14 cellular contexts compared by ENCODE assay signal in the genomic region with DNA sequence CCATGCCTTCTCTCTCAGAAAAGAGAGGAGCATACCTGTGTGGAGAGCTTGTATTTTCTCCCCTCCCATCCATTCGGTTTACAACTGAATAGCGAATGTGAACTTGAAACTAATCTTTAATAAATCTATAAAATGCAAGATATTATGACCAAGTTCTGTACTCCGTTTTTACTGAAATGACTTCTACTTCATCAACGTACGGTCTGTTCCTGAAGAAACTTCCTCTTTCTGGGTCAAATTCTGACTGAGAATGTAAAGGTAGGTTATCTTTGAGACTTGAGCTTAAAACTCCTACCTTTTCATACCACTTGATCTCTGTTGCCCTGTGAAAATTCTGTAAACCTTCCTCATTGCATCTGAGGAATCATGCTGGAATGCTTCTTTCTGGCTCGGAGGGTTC. TPM values are rescaled to one million over a fixed set of nuclear protein-coding genes. Genes with fewer than 3 reads are reported as not detected.
A peak's percentile ranks its signal among the peaks of the same experiment; 100 is the strongest.
DNase-seq lines count a peak whose midpoint lies in the region; ATAC-seq and TF ChIP-seq lines count a peak whose summit lies in the region.
"Had no signal": no experiment of that assay in that cellular context is flagged by ENCODE, and none has a peak within 500 bp of the region (broad histone marks: within the 10 kb centered on the region; RNA-seq: fewer than 3 reads in every experiment).

No MANE protein-coding gene starts in this region.

- TF ChIP-seq CTCF in left ventricle myocardium inferior (IDR thresholded peaks at IDR 0.05; ENCODE audit: borderline replicate concordance) (no peak), upper lobe of right lung (IDR thresholded peaks at IDR 0.05) (no peak), esophagus squamous epithelium (IDR thresholded peaks at IDR 0.05) (no peak), mucosa of descending colon (IDR thresholded peaks at IDR 0.05) (no peak)

- intact Hi-C loops in left ventricle myocardium inferior (cut with micrococcal nuclease) (no loop called here), right cardiac atrium (cut with DNase I) (loop anchor here in 1 of 4 donors (10.0 kb wide), 1 partner anchor 63 kb away; no protein-coding TSS in a partner anchor), upper lobe of right lung (cut with DNase I) (no loop called here), esophagus squamous epithelium (cut with DNase I) (no loop called here), mucosa of descending colon (cut with DNase I, micrococcal nuclease) (no loop called here)

- ATAC-seq in right cardiac atrium (no peak), GM21576 (IDR thresholded peaks at IDR 0.05; ENCODE audit: unreplicated experiment) (peak; percentile 36), HG03378 (IDR thresholded peaks at IDR 0.05; ENCODE audit: unreplicated experiment) (peak; percentile 67), upper lobe of right lung (no peak), GM21526 (IDR thresholded peaks at IDR 0.05; ENCODE audit: low FRiP score, unreplicated experiment) (no peak), mucosa of descending colon (no peak)
- ATAC-seq: A549; activated T-cell treated with anti-CD3 and anti-CD28 coated beads, Interleukin-2, amount 50 U/mL, for 72 hours; HCT116 had no signal

- no peak for TF ChIP-seq POLR2A in esophagus squamous epithelium (IDR thresholded peaks at IDR 0.05)

- DNase-seq in left ventricle myocardium inferior (no peak), right cardiac atrium (no peak), upper lobe of right lung (no peak), esophagus squamous epithelium (lab: John Stamatoyannopoulos, UW) (no peak), mucosa of descending colon (no peak)
- DNase-seq: activated CD4-positive, alpha-beta T cell treated with anti-CD3 and anti-CD28 coated beads for 1 hour; activated T-cell treated with anti-CD3 and anti-CD28 coated beads, Interleukin-2, amount 50 U/mL, for 72 hours; dorsolateral prefrontal cortex had no signal

- H3K36me3 ChIP-seq in left ventricle myocardium inferior: peaks cover 17% of the 10 kb centered on the region
- H3K36me3 ChIP-seq in upper lobe of right lung: peaks cover 14% of the 10 kb centered on the region
- peaks cover 0 to 26% (median 0%) of the 10 kb centered on the region in 3 donors for H3K36me3 ChIP-seq in esophagus squamous epithelium
- H3K36me3 ChIP-seq in mucosa of descending colon (ENCODE audit: low read depth): no peaks in the 10 kb centered on the region

- no peak overlapping the region for H3K4me3 ChIP-seq in left ventricle myocardium inferior
- no peak overlapping the region for H3K4me3 ChIP-seq in right cardiac atrium (ENCODE audit: low read length)
- no peak overlapping the region for H3K4me3 ChIP-seq in upper lobe of right lung
- H3K4me3 ChIP-seq in esophagus squamous epithelium: no peak overlapping the region
- no peak overlapping the region for H3K4me3 ChIP-seq in mucosa of descending colon
- H3K4me3 ChIP-seq: A549, dorsolateral prefrontal cortex had no signal

- peak overlapping the region; percentile 47 for H3K27ac ChIP-seq in left ventricle myocardium inferior (replicated peaks)
- H3K27ac ChIP-seq in right cardiac atrium (ENCODE audit: low read length): no peak overlapping the region
- peak overlapping the region; percentile 7 for H3K27ac ChIP-seq in upper lobe of right lung
- no peak overlapping the region for H3K27ac ChIP-seq in esophagus squamous epithelium
- H3K27ac ChIP-seq: A549, dorsolateral prefrontal cortex, parathyroid adenoma had no signal

- 84% methylated on average over 6 of the region's 6 CpGs for WGBS in right cardiac atrium
- 76 to 92% methylated on average over 6 of the region's 6 CpGs for WGBS in esophagus squamous epithelium, 2 donors

- H3K4me1 ChIP-seq in left ventricle myocardium inferior (peaks cover 69% of the 10 kb centered on the region), right cardiac atrium (ENCODE audit: control insufficient read depth, insufficient read depth, low read length) (peaks cover 6% of the 10 kb centered on the region), upper lobe of right lung (peaks cover 28% of the 10 kb centered on the region), esophagus squamous epithelium (peaks cover 0 to 57% (median 6%) of the 10 kb centered on the region in 3 donors), mucosa of descending colon (ENCODE audit: low read depth) (no peaks in the 10 kb centered on the region)

- no peaks in the 10 kb centered on the region for H3K9me3 ChIP-seq in left ventricle myocardium inferior (replicated peaks)
- H3K9me3 ChIP-seq in right cardiac atrium (ENCODE audit: control insufficient read depth, low read length): no peaks in the 10 kb centered on the region
- H3K9me3 ChIP-seq in upper lobe of right lung: no peaks in the 10 kb centered on the region
- no peaks in the 10 kb centered on the region for H3K9me3 ChIP-seq in esophagus squamous epithelium
- no peaks in the 10 kb centered on the region for H3K9me3 ChIP-seq in mucosa of descending colon
- H3K9me3 ChIP-seq: A549 had no signal

- no peaks in the 10 kb centered on the region for H3K27me3 ChIP-seq in left ventricle myocardium inferior (ENCODE audit: low read depth)
- H3K27me3 ChIP-seq in right cardiac atrium (ENCODE audit: control insufficient read depth, insufficient read depth): no peaks in the 10 kb centered on the region
- H3K27me3 ChIP-seq in upper lobe of right lung: no peaks in the 10 kb centered on the region
- H3K27me3 ChIP-seq in esophagus squamous epithelium: peaks cover 0 to 27% (median 0%) of the 10 kb centered on the region in 4 donors
- H3K27me3 ChIP-seq: dorsolateral prefrontal cortex had no signal

RNA-seq across cellular contexts. Expression of gene CTNNAL1, which starts 4.2 kb away (rescaled TPM):
- total RNA-seq in left ventricle myocardium inferior (78.2 TPM), right cardiac atrium (10 to 100 TPM; 61.1 to 99.9 (median 96.9) TPM), upper lobe of right lung (69.4 TPM), esophagus squamous epithelium (10 to 100 TPM in 3 of 4 donors, 1 to 10 TPM in 1; 7.5 to 31.3 (median 15.7) TPM), mucosa of descending colon (10 to 100 TPM in 2 of 3 donors, 1 to 10 TPM in 1; 8.3 to 21.9 (median 15.6) TPM)
- 105 TPM for polyA plus RNA-seq in right cardiac atrium

Comparison
In these comparisons a context has a peak if more than half of its experiments do, and no peak if none do; other contexts are left out.
1. H3K27ac ChIP-seq: peak in left ventricle myocardium inferior (single experiment) and upper lobe of right lung (single experiment); none in right cardiac atrium (single experiment) and esophagus squamous epithelium (0 of 4).
2. ATAC-seq: peak in GM21576 (single experiment) and HG03378 (single experiment); none in right cardiac atrium (0 of 2), upper lobe of right lung (single experiment), GM21526 (single experiment) and mucosa of descending colon (single experiment).